ENCODE assay signal across 15 cellular contexts in the genomic region with DNA sequence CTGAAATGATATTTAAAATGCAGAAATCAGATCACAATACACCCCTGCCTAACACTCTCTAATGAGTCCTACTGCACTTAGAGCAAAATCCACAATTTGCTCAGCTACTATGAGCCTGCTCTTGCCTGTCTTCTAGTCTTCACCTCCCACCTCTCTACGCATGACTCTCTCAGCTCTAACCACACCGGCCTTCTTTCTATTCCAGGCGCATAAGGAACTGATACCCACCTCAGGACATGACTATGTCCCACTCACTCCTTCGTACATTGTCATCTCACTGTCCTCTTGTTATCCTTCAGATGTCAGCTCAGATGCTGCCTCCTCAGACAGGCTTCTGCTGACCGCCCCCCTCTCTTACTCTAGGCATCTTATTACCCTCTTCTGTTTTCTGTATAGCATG.
DNase-seq lines count a peak whose midpoint lies in the region; ATAC-seq and TF ChIP-seq lines count a peak whose summit lies in the region.
"Had no signal": no experiment of that assay in that cellular context is flagged by ENCODE, and none has a peak within 500 bp of the region (broad histone marks: within the 10 kb centered on the region; RNA-seq: fewer than 3 reads in every experiment).

No MANE protein-coding gene starts in this region.

- TF ChIP-seq CTCF in endothelial cell (IDR thresholded peaks at IDR 0.05; ENCODE audit: unreplicated experiment) (no peak), breast epithelium (IDR thresholded peaks at IDR 0.05) (no peak)

- H3K4me3 Mint-ChIP-seq in endothelial cell (ENCODE audit: unreplicated experiment): no peak overlapping the region
- H3K4me3 Mint-ChIP-seq: activated CD8-positive, alpha-beta memory T cell treated with anti-CD3 and anti-CD28 coated beads, Interleukin-2, amount 10 ng/mL, durations not matched to agents 7 days and 5 days; CD4-positive, CD25-positive, alpha-beta regulatory T cell; T-helper 2 cell treated with Interferon-gamma antibody and Interleukin-4, amounts not matched to agents 5 μg/mL and 100 μg/mL, for 36 hours had no signal

- no peak for DNase-seq in endothelial cell (ENCODE audit: low spot score)
- no peak for DNase-seq in NCI-H187 treated with DMSO at 0.1 percent for 48 hours (lab: John Stamatoyannopoulos, UW)
- DNase-seq in CD1c-positive myeloid dendritic cell (ENCODE audit: extremely low spot score): no peak
- no peak for DNase-seq in DMS114 treated with DMSO at 0.1 percent for 48 hours (lab: John Stamatoyannopoulos, UW; ENCODE audit: unreplicated experiment)
- DNase-seq in breast epithelium (ENCODE audit: low spot score in 2 of 2): no peak
- DNase-seq: activated CD8-positive, alpha-beta memory T cell treated with anti-CD3 and anti-CD28 coated beads, Interleukin-2, amount 10 ng/mL, durations not matched to agents 7 days and 5 days; adrenal gland; CD4-positive, CD25-positive, alpha-beta regulatory T cell; dermis blood vessel endothelial cell; Karpas-422; stimulated activated CD4-positive, alpha-beta T cell treated with anti-CD3 and anti-CD28 coated beads, Interleukin-2, amount 100 ng/mL, for 48 hours had no signal

- no peaks in the 10 kb centered on the region for H3K9me3 ChIP-seq in breast epithelium

- intact Hi-C loops in breast epithelium (cut with DNase I; ENCODE audit: low total_unique reads): no loop called here

- no peaks in the 10 kb centered on the region for H3K36me3 Mint-ChIP-seq in endothelial cell (ENCODE audit: low read depth, unreplicated experiment)
- H3K36me3 Mint-ChIP-seq: activated CD8-positive, alpha-beta memory T cell treated with anti-CD3 and anti-CD28 coated beads, Interleukin-2, amount 10 ng/mL, durations not matched to agents 7 days and 5 days; CD4-positive, CD25-positive, alpha-beta regulatory T cell had no signal

- H3K27ac ChIP-seq in breast epithelium: no peak overlapping the region
- H3K27ac ChIP-seq: adrenal gland had no signal

- H3K4me3 ChIP-seq in breast epithelium: no peak overlapping the region
- H3K4me3 ChIP-seq: adrenal gland had no signal

- H3K4me1 ChIP-seq in breast epithelium: no peaks in the 10 kb centered on the region
- H3K4me1 ChIP-seq: adrenal gland had no signal

- no peaks in the 10 kb centered on the region for H3K9me3 Mint-ChIP-seq in endothelial cell (ENCODE audit: unreplicated experiment)

- ATAC-seq in GM18867 (IDR thresholded peaks at IDR 0.05; ENCODE audit: unreplicated experiment): peak; percentile 99
- peak; percentile 97 for ATAC-seq in GM21423 (IDR thresholded peaks at IDR 0.05; ENCODE audit: unreplicated experiment)
- ATAC-seq in HG03025 (IDR thresholded peaks at IDR 0.05; ENCODE audit: low FRiP score, unreplicated experiment): peak; percentile 98
- ATAC-seq: activated CD8-positive, alpha-beta memory T cell treated with anti-CD3 and anti-CD28 coated beads, Interleukin-2, amount 10 ng/mL, durations not matched to agents 7 days and 5 days had no signal

- H3K4me1 Mint-ChIP-seq in endothelial cell (ENCODE audit: unreplicated experiment): peaks cover 29% of the 10 kb centered on the region
- H3K4me1 Mint-ChIP-seq: activated CD8-positive, alpha-beta memory T cell treated with anti-CD3 and anti-CD28 coated beads, Interleukin-2, amount 10 ng/mL, durations not matched to agents 7 days and 5 days; CD4-positive, CD25-positive, alpha-beta regulatory T cell had no signal

- H3K27me3 ChIP-seq in breast epithelium: no peaks in the 10 kb centered on the region
- H3K27me3 ChIP-seq: adrenal gland had no signal

- peak overlapping the region; percentile 49 for H3K27ac Mint-ChIP-seq in endothelial cell (ENCODE audit: unreplicated experiment)
- H3K27ac Mint-ChIP-seq: activated CD8-positive, alpha-beta memory T cell treated with anti-CD3 and anti-CD28 coated beads, Interleukin-2, amount 10 ng/mL, durations not matched to agents 7 days and 5 days; CD4-positive, CD25-positive, alpha-beta regulatory T cell; T-helper 2 cell treated with Interferon-gamma antibody and Interleukin-4, amounts not matched to agents 5 μg/mL and 100 μg/mL, for 36 hours had no signal

- no peaks in the 10 kb centered on the region for H3K36me3 ChIP-seq in breast epithelium
- H3K36me3 ChIP-seq: adrenal gland had no signal

- peaks cover 2% of the 10 kb centered on the region for H3K27me3 Mint-ChIP-seq in endothelial cell (ENCODE audit: unreplicated experiment)
- H3K27me3 Mint-ChIP-seq: activated CD8-positive, alpha-beta memory T cell treated with anti-CD3 and anti-CD28 coated beads, Interleukin-2, amount 10 ng/mL, durations not matched to agents 7 days and 5 days; CD4-positive, CD25-positive, alpha-beta regulatory T cell had no signal

- no peak for TF ChIP-seq POLR2A in breast epithelium (IDR thresholded peaks at IDR 0.05)
